1 cellular context compared by ENCODE assay signal in genomic region chr3:63932509-63933212, GRCh38.
TF ChIP-seq lines count a peak whose summit lies in the region.

No MANE protein-coding gene starts in this region.

TF ChIP-seq in HepG2, 621 proteins besides CTCF, POLR2A, EP300 and RAD21:
- no peak for TF ChIP-seq FOXA3 (CRISPR knock-in tag; IDR thresholded peaks at IDR 0.05)
- TF ChIP-seq ZNF784 (CRISPR knock-in tag; IDR thresholded peaks at IDR 0.05; ENCODE audit: borderline replicate concordance) = no peak
- TF ChIP-seq SP4 (CRISPR knock-in tag; IDR thresholded peaks at IDR 0.05) = no peak
